1 cellular context compared by ENCODE assay signal in the genomic region with DNA sequence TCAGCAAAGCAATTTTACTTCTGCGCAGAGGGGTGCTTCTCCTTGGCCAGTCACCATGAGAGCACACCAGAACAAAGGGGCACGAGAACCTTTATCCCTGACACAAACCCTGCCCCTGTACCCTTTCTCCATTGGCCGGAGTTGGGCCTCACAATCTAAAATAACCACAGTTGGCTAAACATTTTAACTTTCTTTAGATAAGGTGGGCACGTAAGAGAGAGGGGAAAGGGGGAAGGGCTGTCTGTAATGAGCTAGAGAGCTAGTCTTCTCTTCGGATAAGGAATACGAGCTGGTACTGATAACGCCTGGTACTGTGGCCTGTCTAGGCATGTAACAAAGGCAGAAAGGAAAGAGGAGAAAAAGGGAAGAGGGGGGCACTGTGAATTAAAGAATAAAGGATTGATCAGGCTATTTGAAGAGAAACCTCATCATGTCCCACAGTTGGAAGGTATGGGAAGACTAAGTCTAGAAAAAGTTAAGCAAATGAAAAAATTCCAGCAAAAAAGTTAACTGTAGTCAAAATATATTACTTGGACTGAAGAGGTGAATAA.
TF ChIP-seq lines count a peak whose summit lies in the region.

No MANE protein-coding gene starts in this region.

TF ChIP-seq in K562, 482 proteins besides CTCF, POLR2A, EP300 and RAD21 (continued from another document):
- TF ChIP-seq ZBTB11 (CRISPR knock-in tag; IDR thresholded peaks at IDR 0.05) (peak in 1 of 3 experiments; percentile 72; a peak in 2 of 6 replicates), NR2C1 (IDR thresholded peaks at IDR 0.05) (no peak), NR2C1 (tag; IDR thresholded peaks at IDR 0.05) (no peak), SMAD1 (IDR thresholded peaks at IDR 0.05; ENCODE audit: low read depth, low read length, partially characterized antibody) (peak; percentile 29), CTBP1 (IDR thresholded peaks at IDR 0.05; ENCODE audit: borderline replicate concordance) (peak; percentile 28; the same call in 1 of the 2 replicates), ZNF263 (CRISPR knock-in tag; IDR thresholded peaks at IDR 0.05; ENCODE audit: borderline replicate concordance) (no peak), ZNF717 (CRISPR knock-in tag; IDR thresholded peaks at IDR 0.05) (no peak), EP400 (IDR thresholded peaks at IDR 0.05) (peak; percentile 67), KLF10 (CRISPR knock-in tag; IDR thresholded peaks at IDR 0.05) (no peak), SMARCA4 (IDR thresholded peaks at IDR 0.05) (peak; percentile 78), KDM1A (IDR thresholded peaks at IDR 0.05) (0 out of 4 replicates have a peak, but pooled peaks of 1 of the 2 experiments have one; percentile 7), MYBL2 (IDR thresholded peaks at IDR 0.05; ENCODE audit: low read depth) (no peak), MYBL2 (CRISPR knock-in tag; IDR thresholded peaks at IDR 0.05; ENCODE audit: borderline replicate concordance) (no peak), COPS2 (conservative IDR thresholded peaks at IDR 0.05) (no peak), ARHGAP35 (IDR thresholded peaks at IDR 0.05; ENCODE audit: partially characterized antibody) (peak; percentile 26)
- TF ChIP-seq, protein P1, sequence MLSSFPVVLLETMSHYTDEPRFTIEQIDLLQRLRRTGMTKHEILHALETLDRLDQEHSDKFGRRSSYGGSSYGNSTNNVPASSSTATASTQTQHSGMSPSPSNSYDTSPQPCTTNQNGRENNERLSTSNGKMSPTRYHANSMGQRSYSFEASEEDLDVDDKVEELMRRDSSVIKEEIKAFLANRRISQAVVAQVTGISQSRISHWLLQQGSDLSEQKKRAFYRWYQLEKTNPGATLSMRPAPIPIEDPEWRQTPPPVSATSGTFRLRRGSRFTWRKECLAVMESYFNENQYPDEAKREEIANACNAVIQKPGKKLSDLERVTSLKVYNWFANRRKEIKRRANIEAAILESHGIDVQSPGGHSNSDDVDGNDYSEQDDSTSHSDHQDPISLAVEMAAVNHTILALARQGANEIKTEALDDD (IDR thresholded peaks at IDR 0.05), result peak; percentile 90
- TF ChIP-seq, protein P2, sequence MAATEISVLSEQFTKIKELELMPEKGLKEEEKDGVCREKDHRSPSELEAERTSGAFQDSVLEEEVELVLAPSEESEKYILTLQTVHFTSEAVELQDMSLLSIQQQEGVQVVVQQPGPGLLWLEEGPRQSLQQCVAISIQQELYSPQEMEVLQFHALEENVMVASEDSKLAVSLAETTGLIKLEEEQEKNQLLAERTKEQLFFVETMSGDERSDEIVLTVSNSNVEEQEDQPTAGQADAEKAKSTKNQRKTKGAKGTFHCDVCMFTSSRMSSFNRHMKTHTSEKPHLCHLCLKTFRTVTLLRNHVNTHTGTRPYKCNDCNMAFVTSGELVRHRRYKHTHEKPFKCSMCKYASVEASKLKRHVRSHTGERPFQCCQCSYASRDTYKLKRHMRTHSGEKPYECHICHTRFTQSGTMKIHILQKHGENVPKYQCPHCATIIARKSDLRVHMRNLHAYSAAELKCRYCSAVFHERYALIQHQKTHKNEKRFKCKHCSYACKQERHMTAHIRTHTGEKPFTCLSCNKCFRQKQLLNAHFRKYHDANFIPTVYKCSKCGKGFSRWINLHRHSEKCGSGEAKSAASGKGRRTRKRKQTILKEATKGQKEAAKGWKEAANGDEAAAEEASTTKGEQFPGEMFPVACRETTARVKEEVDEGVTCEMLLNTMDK (IDR thresholded peaks at IDR 0.05; ENCODE audit: borderline replicate concordance, insufficient read depth, low read depth, low read length, poor library complexity, severe bottlenecking), result no peak
